8 cellular contexts compared by ENCODE assay signal in genomic region chr19:37078717-37079032, GRCh38. TPM values are rescaled to one million over a fixed set of nuclear protein-coding genes. Genes with fewer than 3 reads are reported as not detected.
DNase-seq lines count a peak whose midpoint lies in the region; ATAC-seq and TF ChIP-seq lines count a peak whose summit lies in the region.

No MANE protein-coding gene starts in this region.

- peaks cover 19 to 25% of the 10 kb centered on the region in 2 experiments for H3K9me3 ChIP-seq in CD4-positive, CD25-positive, alpha-beta regulatory T cell (ENCODE audit: control insufficient read depth in 2 of 2, low read length in 2 of 2)
- H3K9me3 ChIP-seq in duodenal mucosa (ENCODE audit: control insufficient read depth in 1 of 2, low read length in 2 of 2): peaks cover 19 to 21% of the 10 kb centered on the region in 2 donors

- H3K27ac Mint-ChIP-seq in CD4-positive, CD25-positive, alpha-beta regulatory T cell: peak overlapping the region; percentile 95 to 100 (median 98)
- peak overlapping the region; percentile 96 for H3K27ac Mint-ChIP-seq in neural crest cell (ENCODE audit: unreplicated experiment)

- H3K27me3 ChIP-seq in CD4-positive, CD25-positive, alpha-beta regulatory T cell (ENCODE audit: control insufficient read depth, insufficient read depth, low read length): no peaks in the 10 kb centered on the region
- H3K27me3 ChIP-seq in duodenal mucosa (ENCODE audit: control insufficient read depth in 1 of 2, insufficient read depth in 2 of 2, low read length in 2 of 2): no peaks in the 10 kb centered on the region

- TF ChIP-seq POLR2A in erythroblast (IDR thresholded peaks at IDR 0.05; ENCODE audit: low read length): no peak

- peaks cover 0 to 22% (median 17%) of the 10 kb centered on the region in 7 donors for H3K9me3 Mint-ChIP-seq in CD4-positive, CD25-positive, alpha-beta regulatory T cell
- peaks cover 10% of the 10 kb centered on the region for H3K9me3 Mint-ChIP-seq in neural crest cell

- peak overlapping the region; percentile 97 to 100 (median 98) for H3K4me3 Mint-ChIP-seq in CD4-positive, CD25-positive, alpha-beta regulatory T cell
- H3K4me3 Mint-ChIP-seq in neural crest cell: peak overlapping the region; percentile 99

- no peaks in the 10 kb centered on the region for H3K27me3 Mint-ChIP-seq in CD4-positive, CD25-positive, alpha-beta regulatory T cell
- H3K27me3 Mint-ChIP-seq in neural crest cell (ENCODE audit: low read depth): no peaks in the 10 kb centered on the region

- POLR2A ChIA-PET in HEK293T (lab: Yijun Ruan, JAX): interaction anchor here (0.9 to 1.7 kb wide), 5 partner anchors 139 to 589 kb away, joined by 3 to 10 read pairs (median 6); partner anchors contain the start of genes ZNF260, ZNF345, ZNF383 and ZNF529

- peaks cover 18% of the 10 kb centered on the region for H3K4me1 ChIP-seq in CD4-positive, CD25-positive, alpha-beta regulatory T cell (ENCODE audit: control insufficient read depth, insufficient read depth, low read length, poor library complexity, severe bottlenecking)
- H3K4me1 ChIP-seq in duodenal mucosa (ENCODE audit: control insufficient read depth in 1 of 2, insufficient read depth in 2 of 2, low read length in 2 of 2): peaks cover 14 to 16% of the 10 kb centered on the region in 2 donors

- no peak for DNase-seq in CD4-positive, CD25-positive, alpha-beta regulatory T cell
- DNase-seq in LNCaP clone FGC (ENCODE audit: low read depth): no peak
- no peak for DNase-seq in neural crest cell (ENCODE audit: low read depth, low spot score)
- DNase-seq in erythroblast (lab: John Stamatoyannopoulos, UW): no peak
- DNase-seq in HEK293T (ENCODE audit: extremely low spot score): no peak
- DNase-seq in NCI-H69 (lab: John Stamatoyannopoulos, UW): no peak
- no peak for DNase-seq in NCI-H524 treated with DMSO at 0.1 percent for 48 hours (lab: John Stamatoyannopoulos, UW)

- CTCF ChIA-PET in HEK293T (lab: Yijun Ruan, JAX): no interaction called here

- TF ChIP-seq CTCF in LNCaP clone FGC (IDR thresholded peaks at IDR 0.05; ENCODE audit: control insufficient read depth, extremely low read depth, insufficient read depth) (no peak), neural crest cell (conservative IDR thresholded peaks at IDR 0.05) (no peak)

- H3K36me3 ChIP-seq in CD4-positive, CD25-positive, alpha-beta regulatory T cell (ENCODE audit: control insufficient read depth, insufficient read depth, low read length): peaks cover 13% of the 10 kb centered on the region
- peaks cover 0 to 12% of the 10 kb centered on the region in 2 donors for H3K36me3 ChIP-seq in duodenal mucosa (ENCODE audit: control insufficient read depth in 1 of 2, insufficient read depth in 2 of 2, low read length in 2 of 2)

- H3K9ac ChIP-seq in duodenal mucosa (ENCODE audit: low read depth in 1 of 2, low read length in 2 of 2): peak overlapping the region; percentile 60 to 81

- peak overlapping the region; percentile 95 for H3K4me3 ChIP-seq in CD4-positive, CD25-positive, alpha-beta regulatory T cell (ENCODE audit: low read depth, low read length)
- H3K4me3 ChIP-seq in LNCaP clone FGC (ENCODE audit: low read depth, low read length): peak overlapping the region; percentile 74
- H3K4me3 ChIP-seq in duodenal mucosa (ENCODE audit: low read depth in 1 of 2, low read length in 2 of 2): peak overlapping the region; percentile 85 to 86

- peak overlapping the region; percentile 77 for H3K27ac ChIP-seq in CD4-positive, CD25-positive, alpha-beta regulatory T cell (ENCODE audit: insufficient read depth, low read length, poor library complexity, severe bottlenecking)
- no peak overlapping the region for H3K27ac ChIP-seq in duodenal mucosa (ENCODE audit: low read depth, low read length)

- H3K4me1 Mint-ChIP-seq in CD4-positive, CD25-positive, alpha-beta regulatory T cell: peaks cover 18 to 39% (median 26%) of the 10 kb centered on the region in 4 donors
- H3K4me1 Mint-ChIP-seq in neural crest cell: peaks cover 21% of the 10 kb centered on the region

- ATAC-seq in CD4-positive, CD25-positive, alpha-beta regulatory T cell (ENCODE audit: low read depth in 2 of 2): no peak

- peaks cover 27% of the 10 kb centered on the region for H3K36me3 Mint-ChIP-seq in CD4-positive, CD25-positive, alpha-beta regulatory T cell
- peaks cover 54% of the 10 kb centered on the region for H3K36me3 Mint-ChIP-seq in neural crest cell (ENCODE audit: low read depth)

TF ChIP-seq in HEK293T, 16 proteins besides CTCF, POLR2A, EP300 and RAD21:
- no peak for TF ChIP-seq NFRKB (IDR thresholded peaks at IDR 0.05)
- TF ChIP-seq FOXM1 (IDR thresholded peaks at IDR 0.05; ENCODE audit: borderline replicate concordance): no peak
- no peak for TF ChIP-seq CTBP1 (IDR thresholded peaks at IDR 0.05; ENCODE audit: borderline replicate concordance)
- no peak for TF ChIP-seq SP1 (IDR thresholded peaks at IDR 0.05)
- no peak for TF ChIP-seq ELF4 (IDR thresholded peaks at IDR 0.05)
- TF ChIP-seq PKNOX1 (IDR thresholded peaks at IDR 0.05): no peak
- no peak for TF ChIP-seq TARDBP (IDR thresholded peaks at IDR 0.05)
- no peak for TF ChIP-seq LEF1 (IDR thresholded peaks at IDR 0.05; ENCODE audit: borderline replicate concordance)
- no peak for TF ChIP-seq BHLHE40 (IDR thresholded peaks at IDR 0.05; ENCODE audit: borderline replicate concordance)
- no peak for TF ChIP-seq ARNT (IDR thresholded peaks at IDR 0.05)

RNA-seq across cellular contexts. Expression of gene ZNF420, which starts 0.4 kb away (rescaled TPM):
- 8.2 TPM for total RNA-seq in CD4-positive, CD25-positive, alpha-beta regulatory T cell
- polyA plus RNA-seq in CD4-positive, CD25-positive, alpha-beta regulatory T cell: 10 to 100 TPM; 18.3 to 41.5 (median 28.0) TPM
- 12.2 and 14.2 TPM in 2 replicates for total RNA-seq in neural crest cell
